ENCODE assay signal across 19 cellular contexts in the genomic region with DNA sequence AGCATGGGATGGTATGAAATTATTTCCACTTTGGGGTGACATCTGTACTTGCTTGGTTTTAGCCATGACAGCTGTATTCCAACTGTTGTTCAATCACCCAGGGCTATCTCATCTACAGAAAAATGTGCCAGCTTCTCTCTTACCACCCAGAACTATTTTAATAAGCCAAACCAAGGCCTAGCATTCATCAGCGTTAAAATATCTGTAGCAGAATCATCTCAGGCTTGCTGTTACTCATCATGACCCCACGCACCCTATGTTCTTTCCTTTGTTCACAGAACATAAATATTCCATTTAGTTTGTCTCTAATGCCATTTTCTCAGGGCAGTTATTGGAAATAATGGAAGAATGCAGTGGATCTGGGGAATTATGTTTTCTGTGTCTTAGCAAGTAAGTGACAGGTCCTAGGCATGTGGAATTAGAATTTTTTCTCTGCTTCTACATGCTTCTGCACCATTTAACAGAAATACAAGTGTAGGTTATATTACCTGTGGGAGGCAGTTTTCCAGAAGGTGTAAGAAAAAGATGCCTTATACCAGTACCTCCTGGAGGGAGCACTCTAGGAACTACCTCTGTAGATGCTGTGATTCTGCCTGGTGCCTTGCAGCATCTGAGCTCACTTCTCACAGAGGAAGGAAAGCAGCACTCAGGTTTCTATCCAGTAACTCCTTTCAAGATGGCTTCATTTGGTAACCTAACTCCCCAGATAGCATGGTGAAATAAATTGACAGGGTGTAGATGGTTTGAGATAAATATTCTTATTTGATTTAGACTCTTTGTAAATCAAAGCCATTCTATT. TPM values are rescaled to one million over a fixed set of nuclear protein-coding genes. Genes with fewer than 3 reads are reported as not detected.
DNase-seq lines count a peak whose midpoint lies in the region; ATAC-seq and TF ChIP-seq lines count a peak whose summit lies in the region.
"Had no signal": no experiment of that assay in that cellular context is flagged by ENCODE, and none has a peak within 500 bp of the region (broad histone marks: within the 10 kb centered on the region; RNA-seq: fewer than 3 reads in every experiment).

No MANE protein-coding gene starts in this region.

- H3K27ac Mint-ChIP-seq in activated naive CD4-positive, alpha-beta T cell treated with anti-CD3 and anti-CD28 coated beads, Interleukin-2, amount 10 ng/mL, durations not matched to agents 7 days and 5 days, result no peak overlapping the region
- H3K27ac Mint-ChIP-seq: T-helper 17 cell had no signal

- H3K36me3 ChIP-seq in aorta (ENCODE audit: control insufficient read depth in 1 of 2, insufficient read depth in 2 of 2, low read length in 1 of 2), result no peaks in the 10 kb centered on the region
- no peaks in the 10 kb centered on the region for H3K36me3 ChIP-seq in ascending aorta
- no peaks in the 10 kb centered on the region for H3K36me3 ChIP-seq in PC-3 (ENCODE audit: low read depth, low read length)
- H3K36me3 ChIP-seq: BE2C, pancreas had no signal

- H3K9me2 ChIP-seq in PC-3 (replicated peaks; ENCODE audit: low read length), result no peaks in the 10 kb centered on the region

- no peaks in the 10 kb centered on the region for H3K79me2 ChIP-seq in PC-3 (ENCODE audit: low read length)
- H3K79me2 ChIP-seq: hepatocyte had no signal

- peaks cover 2 to 6% of the 10 kb centered on the region in 2 donors for H3K4me1 ChIP-seq in aorta (ENCODE audit: control insufficient read depth in 1 of 2, insufficient read depth in 2 of 2, low read length in 2 of 2)
- peaks cover 0 to 12% of the 10 kb centered on the region in 2 donors for H3K4me1 ChIP-seq in ascending aorta
- H3K4me1 ChIP-seq in PC-3 (ENCODE audit: insufficient read depth, low read length), result peaks cover 20% of the 10 kb centered on the region
- H3K4me1 ChIP-seq: BE2C, pancreas had no signal

- no peak overlapping the region for H2AFZ ChIP-seq in PC-3 (ENCODE audit: low read length)
- H2AFZ ChIP-seq: hepatocyte had no signal

- no peaks in the 10 kb centered on the region for H3K4me1 Mint-ChIP-seq in activated naive CD4-positive, alpha-beta T cell treated with anti-CD3 and anti-CD28 coated beads, Interleukin-2, amount 10 ng/mL, durations not matched to agents 7 days and 5 days
- H3K4me1 Mint-ChIP-seq: T-helper 17 cell had no signal

- no peak overlapping the region for H3K4me2 ChIP-seq in PC-3 (ENCODE audit: low read length)
- H3K4me2 ChIP-seq: hepatocyte had no signal

- H3K27ac ChIP-seq in RWPE1 (no peak overlapping the region), aorta (ENCODE audit: low read depth in 1 of 2, low read length in 2 of 2) (no peak overlapping the region), ascending aorta (no peak overlapping the region), PC-3 (ENCODE audit: low read length) (no peak overlapping the region)
- H3K27ac ChIP-seq: hepatocyte, pancreas had no signal

- H3K27me3 Mint-ChIP-seq in activated naive CD4-positive, alpha-beta T cell treated with anti-CD3 and anti-CD28 coated beads, Interleukin-2, amount 10 ng/mL, durations not matched to agents 7 days and 5 days, result peaks cover 4% of the 10 kb centered on the region

- 54 to 68% methylated on average over 2 of the region's 2 CpGs for WGBS in aorta, 2 donors

- no peak overlapping the region for H3K9ac ChIP-seq in PC-3 (ENCODE audit: low read length)

- TF ChIP-seq CTCF in RWPE1 (conservative IDR thresholded peaks at IDR 0.05; ENCODE audit: low read depth) (no peak), epithelial cell of esophagus (IDR thresholded peaks at IDR 0.05; ENCODE audit: insufficient read depth, low read depth, low read length, missing control alignments) (no peak), ascending aorta (IDR thresholded peaks at IDR 0.05) (no peak), PC-3 (conservative IDR thresholded peaks at IDR 0.05; ENCODE audit: low read depth, low read length) (no peak)

- no peak overlapping the region for H3K4me3 ChIP-seq in epithelial cell of esophagus (ENCODE audit: low read length)
- H3K4me3 ChIP-seq in aorta (ENCODE audit: low read length in 2 of 2), result no peak overlapping the region
- H3K4me3 ChIP-seq in ascending aorta, result no peak overlapping the region
- no peak overlapping the region for H3K4me3 ChIP-seq in PC-3 (ENCODE audit: low read length)
- H3K4me3 ChIP-seq: coronary artery, hepatocyte, pancreas had no signal

- POLR2A ChIA-PET in RWPE1 (lab: Yijun Ruan, JAX; ENCODE audit: low non-redundant PET), result no interaction called here
- POLR2A ChIA-PET in PC-3 (lab: Charles Lee; ENCODE audit: unreplicated experiment), result no interaction called here

- CTCF ChIA-PET in RWPE1 (lab: Yijun Ruan, JAX), result interaction anchor here (0.5 kb wide), 1 partner anchor 294 kb away, joined by 7 read pairs; no protein-coding TSS in a partner anchor
- CTCF ChIA-PET in PC-3 (lab: Charles Lee), result no interaction called here
- CTCF ChIA-PET in activated naive CD4-positive, alpha-beta T cell treated with anti-CD3 and anti-CD28 coated beads, Interleukin-2, amount 10 ng/mL, durations not matched to agents 7 days and 5 days (lab: Charles Lee), result no interaction called here

- DNase-seq in Ammon's horn (ENCODE audit: low spot score) (peak; percentile 33), RWPE1 (ENCODE audit: low spot score) (peak; percentile 65), epithelial cell of esophagus (ENCODE audit: low read depth) (peak; percentile 80), myocyte (ENCODE audit: low read depth) (peak; percentile 94), aorta (no peak), ascending aorta (ENCODE audit: low spot score in 2 of 2) (no peak), PC-3 (no peak)
- no peak for DNase-seq in activated naive CD4-positive, alpha-beta T cell treated with anti-CD3 and anti-CD28 coated beads, Interleukin-2, amount 10 ng/mL, durations not matched to agents 7 days and 5 days
- DNase-seq: activated gamma-delta T cell; BE2C; Kasumi-1; OCI-M1; pancreas; stimulated activated CD4-positive, alpha-beta T cell treated with anti-CD3 and anti-CD28 coated beads, Interleukin-2, amount 100 ng/mL, for 48 hours; stimulated activated naive CD4-positive, alpha-beta T cell treated with Interleukin-2 at 50 U/mL for 16 hours; T-helper 17 cell had no signal

- no peaks in the 10 kb centered on the region for H3F3A ChIP-seq in PC-3 (ENCODE audit: low read length, unreplicated experiment)

- H3K36me3 Mint-ChIP-seq in activated naive CD4-positive, alpha-beta T cell treated with anti-CD3 and anti-CD28 coated beads, Interleukin-2, amount 10 ng/mL, durations not matched to agents 7 days and 5 days, result no peaks in the 10 kb centered on the region

- H3K27me3 ChIP-seq in aorta (ENCODE audit: control insufficient read depth in 1 of 2, insufficient read depth in 2 of 2, low read length in 1 of 2), result no peaks in the 10 kb centered on the region
- H3K27me3 ChIP-seq in ascending aorta, result no peaks in the 10 kb centered on the region
- H3K27me3 ChIP-seq in PC-3 (ENCODE audit: low read length), result no peaks in the 10 kb centered on the region
- H3K27me3 ChIP-seq: BE2C, hepatocyte, pancreas had no signal

- H3K9me3 ChIP-seq in aorta (ENCODE audit: control insufficient read depth, low read length) (no peaks in the 10 kb centered on the region), ascending aorta (no peaks in the 10 kb centered on the region), PC-3 (ENCODE audit: low read length) (no peaks in the 10 kb centered on the region)
- H3K9me3 ChIP-seq: BE2C, pancreas had no signal

- no peaks in the 10 kb centered on the region for H4K20me1 ChIP-seq in PC-3 (ENCODE audit: low read length)

- no peaks in the 10 kb centered on the region for H3K9me3 Mint-ChIP-seq in activated naive CD4-positive, alpha-beta T cell treated with anti-CD3 and anti-CD28 coated beads, Interleukin-2, amount 10 ng/mL, durations not matched to agents 7 days and 5 days

- no TSS peak for BruUV-seq in PC-3 (replicated peaks; lab: Mats Ljungman, UMichigan)

- H3K4me3 Mint-ChIP-seq in activated naive CD4-positive, alpha-beta T cell treated with anti-CD3 and anti-CD28 coated beads, Interleukin-2, amount 10 ng/mL, durations not matched to agents 7 days and 5 days, result no peak overlapping the region
- H3K4me3 Mint-ChIP-seq: T-helper 17 cell had no signal

- intact Hi-C loops in aorta (cut with DNase I), result no loop called here
- intact Hi-C loops in ascending aorta (cut with DNase I), result no loop called here
- intact Hi-C loops in PC-3 (cut with micrococcal nuclease), result no loop called here

- ATAC-seq in aorta (ENCODE audit: low FRiP score) (no peak), PC-3 (no peak)
- ATAC-seq: pancreas, T-helper 17 cell had no signal

RNA-seq across cellular contexts. Expression of a gene that starts 50.1 kb away (rescaled TPM):
- total RNA-seq in myocyte (2.2 and 2.3 TPM in 2 replicates), aorta (1 to 10 TPM; 2.8 to 7.4 TPM), ascending aorta (0.64 TPM), PC-3 (2014; rRNA removed) (not detected in 2 replicates)
- 0.39 TPM for polyA plus RNA-seq in myocyte (2012)
- polyA plus RNA-seq in aorta, result 1 to 10 TPM; 1.4 to 7.5 TPM
- total RNA-seq: G401 had no signal

Comparison
In these comparisons a context has a peak if more than half of its experiments do, and no peak if none do; other contexts are left out.
1. DNase-seq: peak in Ammon's horn (single experiment), RWPE1 (single experiment), epithelial cell of esophagus (single experiment) and myocyte (single experiment); none in aorta (0 of 2), ascending aorta (0 of 2), PC-3 (single experiment) and activated naive CD4-positive, alpha-beta T cell treated with anti-CD3 and anti-CD28 coated beads, Interleukin-2, amount 10 ng/mL, durations not matched to agents 7 days and 5 days (single experiment).